ENCODE assay signal across 27 cellular contexts in the genomic region with DNA sequence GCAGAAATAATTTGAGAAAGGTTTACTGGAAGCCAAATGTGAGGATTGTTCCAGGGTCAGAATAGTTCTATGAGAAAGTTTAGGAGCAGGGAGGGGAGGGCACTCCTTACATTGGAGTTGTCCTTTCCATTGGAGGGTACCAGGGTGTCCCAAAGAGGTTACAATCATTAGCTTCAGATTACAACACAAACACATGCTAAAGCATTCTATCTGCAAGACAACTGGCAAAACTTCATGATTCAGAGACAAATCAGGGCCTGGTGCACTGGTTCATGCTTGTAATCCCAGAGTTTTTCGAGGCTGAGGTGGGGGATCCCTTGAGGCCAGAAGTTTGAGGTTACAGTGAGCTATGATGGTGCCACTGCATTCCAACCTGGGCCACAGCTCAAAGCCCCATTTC.
"Had no signal": no experiment of that assay in that cellular context is flagged by ENCODE, and none has a peak within 500 bp of the region (broad histone marks: within the 10 kb centered on the region; RNA-seq: fewer than 3 reads in every experiment).

No MANE protein-coding gene starts in this region.

- H3K4me3 ChIP-seq: breast epithelium, cardiac muscle cell, colonic mucosa, gastrocnemius medialis, heart left ventricle had no signal

- H3K9me3 ChIP-seq: breast epithelium, colonic mucosa, gastrocnemius medialis, heart left ventricle had no signal

- H3K36me3 ChIP-seq: breast epithelium, cardiac muscle cell, colonic mucosa, gastrocnemius medialis, heart left ventricle had no signal

- DNase-seq: activated CD4-positive, alpha-beta memory T cell treated with anti-CD3 and anti-CD28 coated beads, Interleukin-2, amount 10 ng/mL, durations not matched to agents 7 days and 5 days; activated CD4-positive, alpha-beta T cell treated with anti-CD3 and anti-CD28 coated beads for 1 hour; activated CD4-positive, alpha-beta T cell treated with anti-CD3 and anti-CD28 coated beads for 4 hours; activated CD4-positive, alpha-beta T cell treated with anti-CD3 and anti-CD28 coated beads, Interleukin-2, amount 10 ng/mL, durations not matched to agents 7 days and 5 days; activated CD4-positive, alpha-beta T cell treated with anti-CD3 and anti-CD28 coated beads, Interleukin-2, amount 50 U/mL, for 4 hours; activated CD4-positive, CD25-positive, alpha-beta regulatory T cell; activated CD8-positive, alpha-beta memory T cell treated with anti-CD3 and anti-CD28 coated beads, Interleukin-2, amount 50 U/mL, for 48 hours; activated gamma-delta T cell treated with Interleukin-2 at 50 U/mL for 16 hours; activated naive CD4-positive, alpha-beta T cell treated with anti-CD3 and anti-CD28 coated beads, Interleukin-2, amount 50 U/mL, for 16 hours; activated naive CD4-positive, alpha-beta T cell treated with Interleukin-2 at 50 U/mL for 16 hours; activated naive CD8-positive, alpha-beta T cell treated with anti-CD3 and anti-CD28 coated beads, Interleukin-2, amount 10 ng/mL, durations not matched to agents 7 days and 5 days; activated T-cell treated with anti-CD3 and anti-CD28 coated beads for 4 hours; activated T-cell treated with anti-CD3 and anti-CD28 coated beads, Interleukin-2, amount 50 U/mL, for 24 hours; activated T-cell treated with anti-CD3 and anti-CD28 coated beads, Interleukin-2, amount 50 U/mL, for 72 hours; anterior cingulate cortex; central memory CD4-positive, alpha-beta T cell; cerebellar nuclear complex; colonic mucosa; effector CD8-positive, alpha-beta T cell; foreskin keratinocyte; gastrocnemius medialis; glutamatergic neuron; heart left ventricle; T-helper 2 cell had no signal

- H3K27ac ChIP-seq: breast epithelium, cardiac muscle cell, colonic mucosa, epithelial cell of prostate, foreskin keratinocyte, gastrocnemius medialis, heart left ventricle had no signal

- ATAC-seq: activated T-cell treated with anti-CD3 and anti-CD28 coated beads, Interleukin-2, amount 50 U/mL, for 72 hours; foreskin keratinocyte; gastrocnemius medialis; heart left ventricle had no signal

- H3K4me1 ChIP-seq: colonic mucosa, foreskin keratinocyte had no signal
